8 cellular contexts compared by ENCODE assay signal in genomic region chr13:21326155-21327030, GRCh38.
A peak's percentile ranks its signal among the peaks of the same experiment; 100 is the strongest.
DNase-seq lines count a peak whose midpoint lies in the region; ATAC-seq and TF ChIP-seq lines count a peak whose summit lies in the region.

No MANE protein-coding gene starts in this region.

- ATAC-seq in right cardiac atrium = peak; percentile 70 to 81

- no peak overlapping the region for H3K27ac ChIP-seq in right cardiac atrium (ENCODE audit: low read length)

- H3K4me1 ChIP-seq in right cardiac atrium (ENCODE audit: control insufficient read depth, insufficient read depth, low read length) = no peaks in the 10 kb centered on the region

- DNase-seq in DMS153 treated with DMSO at 0.1 percent for 48 hours (lab: John Stamatoyannopoulos, UW; ENCODE audit: unreplicated experiment) (peak; percentile 17), DMS153 (lab: John Stamatoyannopoulos, UW) (no peak), amniotic stem cell (lab: John Stamatoyannopoulos, UW) (peak; percentile 18), right cardiac atrium (peak in 1 of 3 donors; percentile 30), pons (ENCODE audit: low spot score) (peak; percentile 29), GM13976 (ENCODE audit: low spot score) (no peak), NCI-H446 treated with DMSO at 0.1 percent for 48 hours (lab: John Stamatoyannopoulos, UW) (no peak)
- DNase-seq in activated CD4-positive, alpha-beta T cell treated with anti-CD3 and anti-CD28 coated beads, Interleukin-2, amount 50 U/mL, for 48 hours = no peak

- 23% methylated on average over 52 of the region's 52 CpGs for WGBS in right cardiac atrium

- no peaks in the 10 kb centered on the region for H3K9me3 ChIP-seq in right cardiac atrium (ENCODE audit: control insufficient read depth, low read length)

- H3K27me3 ChIP-seq in right cardiac atrium (ENCODE audit: control insufficient read depth, insufficient read depth) = no peaks in the 10 kb centered on the region

- TF ChIP-seq CTCF in GM13976 (IDR thresholded peaks at IDR 0.05; ENCODE audit: borderline replicate concordance, control extremely low read depth, extremely low read depth, insufficient read depth, missing control alignments) = no peak

- H3K4me3 ChIP-seq in right cardiac atrium (ENCODE audit: low read length) = peak overlapping the region; percentile 27

- intact Hi-C loops in right cardiac atrium (cut with DNase I) = no loop called here

- in situ Hi-C loops in GM13976 (cut with MboI; ENCODE audit: low sequenced_read_pairs, unreplicated experiment) = no loop called here

Comparison
In these comparisons a context has a peak if more than half of its experiments do, and no peak if none do; other contexts are left out.
1. DNase-seq: peak in DMS153 treated with DMSO at 0.1 percent for 48 hours (single experiment), amniotic stem cell (single experiment) and pons (single experiment); none in DMS153 (single experiment), GM13976 (single experiment), NCI-H446 treated with DMSO at 0.1 percent for 48 hours (single experiment) and activated CD4-positive, alpha-beta T cell treated with anti-CD3 and anti-CD28 coated beads, Interleukin-2, amount 50 U/mL, for 48 hours (0 of 2).